ENCODE assay signal across 11 cellular contexts in genomic region chr11:72686639-72687215, GRCh38. TPM values are rescaled to one million over a fixed set of nuclear protein-coding genes. Genes with fewer than 3 reads are reported as not detected.
DNase-seq lines count a peak whose midpoint lies in the region; ATAC-seq and TF ChIP-seq lines count a peak whose summit lies in the region.
"Had no signal": no experiment of that assay in that cellular context is flagged by ENCODE, and none has a peak within 500 bp of the region (broad histone marks: within the 10 kb centered on the region; RNA-seq: fewer than 3 reads in every experiment).

No MANE protein-coding gene starts in this region.

- peak overlapping the region; percentile 30 for H3K27ac Mint-ChIP-seq in activated CD4-positive, alpha-beta T cell treated with anti-CD3 and anti-CD28 coated beads for 36 hours
- H3K27ac Mint-ChIP-seq in activated T-helper 2 cell treated with anti-CD3 and anti-CD28 coated beads, Interferon-gamma antibody, Interleukin-2, Interleukin-4, amounts not matched to agents 10 μg/mL and 5 μg/mL and 100 μg/mL, durations not matched to agents 14 hours and 24 hours and 36 hours, result peak overlapping the region; percentile 52
- peak overlapping the region; percentile 85 for H3K27ac Mint-ChIP-seq in stimulated activated effector memory CD8-positive, alpha-beta T cell treated with anti-CD3 and anti-CD28 coated beads, Interleukin-12 subunit alpha, Interleukin-12 subunit beta, amount 100 ng/mL, for 72 hours

- H3K9me3 ChIP-seq in heart right ventricle, result no peaks in the 10 kb centered on the region

- H3K36me3 Mint-ChIP-seq in activated CD4-positive, alpha-beta T cell treated with anti-CD3 and anti-CD28 coated beads for 36 hours (ENCODE audit: low read depth), result peaks cover 9% of the 10 kb centered on the region
- peaks cover 55% of the 10 kb centered on the region for H3K36me3 Mint-ChIP-seq in activated T-helper 2 cell treated with anti-CD3 and anti-CD28 coated beads, Interferon-gamma antibody, Interleukin-2, Interleukin-4, amounts not matched to agents 10 μg/mL and 5 μg/mL and 100 μg/mL, durations not matched to agents 14 hours and 24 hours and 36 hours (ENCODE audit: low read depth)
- H3K36me3 Mint-ChIP-seq in stimulated activated effector memory CD8-positive, alpha-beta T cell treated with anti-CD3 and anti-CD28 coated beads, Interleukin-12 subunit alpha, Interleukin-12 subunit beta, amount 100 ng/mL, for 72 hours, result peaks cover 93% of the 10 kb centered on the region

- no peaks in the 10 kb centered on the region for H3K9me3 Mint-ChIP-seq in activated CD4-positive, alpha-beta T cell treated with anti-CD3 and anti-CD28 coated beads for 36 hours (ENCODE audit: low read depth)
- H3K9me3 Mint-ChIP-seq in activated T-helper 2 cell treated with anti-CD3 and anti-CD28 coated beads, Interferon-gamma antibody, Interleukin-2, Interleukin-4, amounts not matched to agents 10 μg/mL and 5 μg/mL and 100 μg/mL, durations not matched to agents 14 hours and 24 hours and 36 hours, result no peaks in the 10 kb centered on the region
- H3K9me3 Mint-ChIP-seq in stimulated activated effector memory CD8-positive, alpha-beta T cell treated with anti-CD3 and anti-CD28 coated beads, Interleukin-12 subunit alpha, Interleukin-12 subunit beta, amount 100 ng/mL, for 72 hours, result no peaks in the 10 kb centered on the region

- POLR2A ChIA-PET in activated CD4-positive, alpha-beta T cell treated with anti-CD3 and anti-CD28 coated beads for 36 hours (lab: Charles Lee), result no interaction called here

- intact Hi-C loops in activated CD4-positive, alpha-beta T cell treated with anti-CD3 and anti-CD28 coated beads for 36 hours (cut with DNase I, micrococcal nuclease), result loop anchor here in 1 of 2 experiments (1.0 kb wide), 1 partner anchor 128 kb away; the partner anchor contains the start of gene ATG16L2
- intact Hi-C loops in activated T-helper 2 cell treated with anti-CD3 and anti-CD28 coated beads, Interferon-gamma antibody, Interleukin-2, Interleukin-4, amounts not matched to agents 10 μg/mL and 5 μg/mL and 100 μg/mL, durations not matched to agents 14 hours and 24 hours and 36 hours (cut with micrococcal nuclease), result loop anchor here (1.0 kb wide), 1 partner anchor 18 kb away; no protein-coding TSS in a partner anchor
- intact Hi-C loops in heart right ventricle (cut with DNase I), result loop anchor here in 4 of 10 donors (10.0 kb wide), 1 partner anchor 212 kb away; no protein-coding TSS in a partner anchor

- 42 to 46% methylated on average over 8 of the region's 8 CpGs for WGBS in heart right ventricle, 2 donors

- peaks cover 13% of the 10 kb centered on the region for H3K4me1 Mint-ChIP-seq in activated CD4-positive, alpha-beta T cell treated with anti-CD3 and anti-CD28 coated beads for 36 hours
- peaks cover 19% of the 10 kb centered on the region for H3K4me1 Mint-ChIP-seq in activated T-helper 2 cell treated with anti-CD3 and anti-CD28 coated beads, Interferon-gamma antibody, Interleukin-2, Interleukin-4, amounts not matched to agents 10 μg/mL and 5 μg/mL and 100 μg/mL, durations not matched to agents 14 hours and 24 hours and 36 hours (ENCODE audit: low read depth)
- H3K4me1 Mint-ChIP-seq in stimulated activated effector memory CD8-positive, alpha-beta T cell treated with anti-CD3 and anti-CD28 coated beads, Interleukin-12 subunit alpha, Interleukin-12 subunit beta, amount 100 ng/mL, for 72 hours, result peaks cover 77% of the 10 kb centered on the region

- no peak overlapping the region for H3K4me3 Mint-ChIP-seq in activated CD4-positive, alpha-beta T cell treated with anti-CD3 and anti-CD28 coated beads for 36 hours
- no peak overlapping the region for H3K4me3 Mint-ChIP-seq in activated T-helper 2 cell treated with anti-CD3 and anti-CD28 coated beads, Interferon-gamma antibody, Interleukin-2, Interleukin-4, amounts not matched to agents 10 μg/mL and 5 μg/mL and 100 μg/mL, durations not matched to agents 14 hours and 24 hours and 36 hours (ENCODE audit: low read depth)
- peak overlapping the region; percentile 13 for H3K4me3 Mint-ChIP-seq in stimulated activated effector memory CD8-positive, alpha-beta T cell treated with anti-CD3 and anti-CD28 coated beads, Interleukin-12 subunit alpha, Interleukin-12 subunit beta, amount 100 ng/mL, for 72 hours

- peaks cover 10 to 67% (median 38%) of the 10 kb centered on the region in 9 donors for H3K4me1 ChIP-seq in heart right ventricle

- no peaks in the 10 kb centered on the region for H3K27me3 Mint-ChIP-seq in activated CD4-positive, alpha-beta T cell treated with anti-CD3 and anti-CD28 coated beads for 36 hours
- no peaks in the 10 kb centered on the region for H3K27me3 Mint-ChIP-seq in activated T-helper 2 cell treated with anti-CD3 and anti-CD28 coated beads, Interferon-gamma antibody, Interleukin-2, Interleukin-4, amounts not matched to agents 10 μg/mL and 5 μg/mL and 100 μg/mL, durations not matched to agents 14 hours and 24 hours and 36 hours (ENCODE audit: low read depth)

- DNase-seq in activated CD4-positive, alpha-beta T cell treated with anti-CD3 and anti-CD28 coated beads for 36 hours, result no peak
- no peak for DNase-seq in activated CD4-positive, alpha-beta T cell treated with anti-CD3 and anti-CD28 coated beads for 1 hour
- no peak for DNase-seq in activated T-helper 2 cell treated with anti-CD3 and anti-CD28 coated beads, Interferon-gamma antibody, Interleukin-2, Interleukin-4, amounts not matched to agents 10 μg/mL and 5 μg/mL and 100 μg/mL, durations not matched to agents 14 hours and 24 hours and 36 hours (ENCODE audit: low spot score)
- DNase-seq in heart right ventricle (no peak), T1000 (lab: John Stamatoyannopoulos, UW) (no peak)
- no peak for DNase-seq in stimulated activated effector memory CD8-positive, alpha-beta T cell treated with anti-CD3 and anti-CD28 coated beads, Interleukin-12 subunit alpha, Interleukin-12 subunit beta, amount 100 ng/mL, for 72 hours (ENCODE audit: low spot score in 2 of 2)
- DNase-seq: dermis blood vessel endothelial cell, midbrain, NCI-H1417 had no signal

- CTCF ChIA-PET in activated CD4-positive, alpha-beta T cell treated with anti-CD3 and anti-CD28 coated beads for 36 hours (lab: Charles Lee), result interaction anchor here (0.6 to 5.2 kb wide), 6 partner anchors 11 to 98 kb away, joined by 3 to 74 read pairs (median 4); no protein-coding TSS in a partner anchor

- peaks cover 0 to 88% (median 28%) of the 10 kb centered on the region in 9 donors for H3K36me3 ChIP-seq in heart right ventricle

- no peak overlapping the region for H3K4me3 ChIP-seq in heart right ventricle

- no peak for ATAC-seq in activated CD4-positive, alpha-beta T cell treated with anti-CD3 and anti-CD28 coated beads for 36 hours
- ATAC-seq in heart right ventricle (peak in 2 of 8 donors; percentile 6 to 9), GM18861 (IDR thresholded peaks at IDR 0.05; ENCODE audit: unreplicated experiment) (no peak)
- peak; percentile 4 for ATAC-seq in stimulated activated effector memory CD8-positive, alpha-beta T cell treated with anti-CD3 and anti-CD28 coated beads, Interleukin-12 subunit alpha, Interleukin-12 subunit beta, amount 100 ng/mL, for 72 hours
- ATAC-seq in activated CD4-positive, CD25-positive, alpha-beta regulatory T cell treated with anti-CD3 and anti-CD28 coated beads, Interleukin-2, amount 50 U/mL, for 24 hours, result no peak

- no peak for TF ChIP-seq CTCF in heart right ventricle (IDR thresholded peaks at IDR 0.05)

- H3K27ac ChIP-seq in heart right ventricle, result peak overlapping the region; percentile 24 to 75 (median 64)

- H3K27me3 ChIP-seq in heart right ventricle, result no peaks in the 10 kb centered on the region

RNA-seq across cellular contexts. Expression of gene PDE2A, which starts 12.5 kb away (rescaled TPM):
- total RNA-seq in activated CD4-positive, alpha-beta T cell treated with anti-CD3 and anti-CD28 coated beads for 36 hours, result under 1 TPM; 0.30 to 0.73 TPM
- total RNA-seq in activated T-helper 2 cell treated with anti-CD3 and anti-CD28 coated beads, Interferon-gamma antibody, Interleukin-2, Interleukin-4, amounts not matched to agents 10 μg/mL and 5 μg/mL and 100 μg/mL, durations not matched to agents 14 hours and 24 hours and 36 hours, result 0.44 and 0.62 TPM in 2 replicates
- 10 to 100 TPM; 10.4 to 44.4 (median 30.2) TPM for total RNA-seq in heart right ventricle
- polyA plus RNA-seq in heart right ventricle, result 10 to 100 TPM; 28.4 to 47.6 TPM

Comparison
In these comparisons a context has a peak if more than half of its experiments do, and no peak if none do; other contexts are left out.
1. H3K27ac Mint-ChIP-seq: peak in every context shown above with its lines; median percentile 85 in stimulated activated effector memory CD8-positive, alpha-beta T cell treated with anti-CD3 and anti-CD28 coated beads, Interleukin-12 subunit alpha, Interleukin-12 subunit beta, amount 100 ng/mL, for 72 hours; 52 in activated T-helper 2 cell treated with anti-CD3 and anti-CD28 coated beads, Interferon-gamma antibody, Interleukin-2, Interleukin-4, amounts not matched to agents 10 μg/mL and 5 μg/mL and 100 μg/mL, durations not matched to agents 14 hours and 24 hours and 36 hours; 30 in activated CD4-positive, alpha-beta T cell treated with anti-CD3 and anti-CD28 coated beads for 36 hours.